ENCODE assay signal across 1 cellular context in genomic region chr4:86935833-86936721, GRCh38.
TF ChIP-seq lines count a peak whose summit lies in the region.

No MANE protein-coding gene starts in this region.

TF ChIP-seq in K562, 482 proteins besides CTCF, POLR2A, EP300 and RAD21 (continued from another document and continues in another):
- peak; percentile 63; the same call in 1 of the 2 replicates for TF ChIP-seq ARID4B (CRISPR knock-in tag; IDR thresholded peaks at IDR 0.05)
- TF ChIP-seq POLR3A (IDR thresholded peaks at IDR 0.05; ENCODE audit: borderline replicate concordance, extremely low read depth, insufficient read depth, insufficient read length) = no peak
- peak; percentile 55; the same call in 1 of the 2 replicates for TF ChIP-seq SAFB (IDR thresholded peaks at IDR 0.05; ENCODE audit: borderline replicate concordance, low read depth, low read length)
- TF ChIP-seq L3MBTL2 (IDR thresholded peaks at IDR 0.05) = peak; percentile 86
- peak; percentile 50 for TF ChIP-seq TAF1 (IDR thresholded peaks at IDR 0.05; ENCODE audit: control insufficient read depth, extremely low read depth, insufficient read depth, low read length, severe bottlenecking)
- no peak for TF ChIP-seq RBM39 (optimal IDR thresholded peaks at IDR 0.05; ENCODE audit: low read depth, low read length)
- TF ChIP-seq HNRNPK (IDR thresholded peaks at IDR 0.05; ENCODE audit: low read depth, low read length, poor library complexity, severe bottlenecking) = no peak
- peak; percentile 66 for TF ChIP-seq CXXC5 (CRISPR knock-in tag; IDR thresholded peaks at IDR 0.05)
- TF ChIP-seq E2F5 (CRISPR knock-in tag; IDR thresholded peaks at IDR 0.05) = no peak
- no peak for TF ChIP-seq YBX1 (IDR thresholded peaks at IDR 0.05)
- peak; percentile 74 for TF ChIP-seq TBP (optimal IDR thresholded peaks at IDR 0.05; ENCODE audit: low read depth, low read length)
- no peak for TF ChIP-seq GTF2A2 (tag; IDR thresholded peaks at IDR 0.05)
- no peak for TF ChIP-seq ZNF395 (CRISPR knock-in tag; IDR thresholded peaks at IDR 0.05)
- TF ChIP-seq TCF7L2 (IDR thresholded peaks at IDR 0.05; ENCODE audit: low read depth, low read length) = no peak
- TF ChIP-seq NBN (IDR thresholded peaks at IDR 0.05; ENCODE audit: low read depth) = peak; percentile 26; the same call in 1 of the 2 replicates
- TF ChIP-seq MYBL2 (IDR thresholded peaks at IDR 0.05; ENCODE audit: low read depth) = peak; percentile 52; the same call in 1 of the 2 replicates
- TF ChIP-seq MYBL2 (CRISPR knock-in tag; IDR thresholded peaks at IDR 0.05; ENCODE audit: borderline replicate concordance) = no peak
- no peak for TF ChIP-seq CREB5 (CRISPR knock-in tag; IDR thresholded peaks at IDR 0.05)
- no peak for TF ChIP-seq GMEB1 (CRISPR knock-in tag; IDR thresholded peaks at IDR 0.05)
- no peak; the same call in 1 of the 2 replicates for TF ChIP-seq ZNF609 (CRISPR knock-in tag; IDR thresholded peaks at IDR 0.05; ENCODE audit: borderline replicate concordance)
- no peak for TF ChIP-seq HBP1 (CRISPR knock-in tag; IDR thresholded peaks at IDR 0.05)
- TF ChIP-seq CHD1 (IDR thresholded peaks at IDR 0.05; ENCODE audit: low read length) = no peak
- TF ChIP-seq ATF3 (IDR thresholded peaks at IDR 0.05) = peak; percentile 95
- peak; percentile 74; the same call in 1 of the 2 replicates for TF ChIP-seq ATF3 (CRISPR knock-in tag; conservative IDR thresholded peaks at IDR 0.05)
- TF ChIP-seq ZNF408 (CRISPR knock-in tag; IDR thresholded peaks at IDR 0.05; ENCODE audit: low read depth) = no peak
- peak; percentile 69 for TF ChIP-seq ARID1B (IDR thresholded peaks at IDR 0.05)
- TF ChIP-seq ATF7 (IDR thresholded peaks at IDR 0.05) = peak; percentile 66; the same call in 1 of the 2 replicates
- TF ChIP-seq ZBTB5 (IDR thresholded peaks at IDR 0.05) = no peak
- no peak for TF ChIP-seq TRIM28 (IDR thresholded peaks at IDR 0.05)
- no peak for TF ChIP-seq POLR3G (IDR thresholded peaks at IDR 0.05; ENCODE audit: extremely low read depth, insufficient read length, insufficient replicate concordance)
- peak in 1 of 2 experiments; percentile 52; a peak in 1 of 4 replicates for TF ChIP-seq SRF (CRISPR knock-in tag; IDR thresholded peaks at IDR 0.05)
- TF ChIP-seq TBL1XR1 (IDR thresholded peaks at IDR 0.05; ENCODE audit: low read length in 2 of 2) = peak in 1 of 2 experiments; percentile 65; a peak in 2 of 4 replicates
- TF ChIP-seq ZMIZ1 (IDR thresholded peaks at IDR 0.05; ENCODE audit: low read depth in 2 of 2, low read length in 2 of 2) = no peak
- no peak for TF ChIP-seq ZNF76 (CRISPR knock-in tag; IDR thresholded peaks at IDR 0.05; ENCODE audit: borderline replicate concordance)
